ENCODE assay signal across 23 cellular contexts in the genomic region with DNA sequence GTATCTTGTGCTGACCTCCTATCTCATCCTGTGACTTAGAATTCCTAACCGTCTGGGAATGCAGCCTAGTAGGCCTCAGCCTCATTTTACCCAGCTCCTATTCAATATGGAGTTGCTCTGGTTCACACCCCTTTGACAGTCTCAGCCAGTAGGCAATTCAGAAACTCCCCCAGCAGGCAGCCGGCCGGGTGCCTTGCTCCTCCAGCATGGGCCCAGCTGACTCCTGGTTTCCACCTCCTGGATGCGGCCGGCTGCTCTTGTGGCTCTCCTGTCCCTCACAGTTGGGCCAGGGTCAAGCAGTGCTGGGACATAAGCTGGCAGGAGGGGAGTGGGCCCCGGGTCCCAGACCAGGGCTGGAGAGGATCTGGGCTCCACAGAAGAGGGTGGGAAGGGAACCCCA. TPM values are rescaled to one million over a fixed set of nuclear protein-coding genes. Genes with fewer than 3 reads are reported as not detected.
"Had no signal": no experiment of that assay in that cellular context is flagged by ENCODE, and none has a peak within 500 bp of the region (broad histone marks: within the 10 kb centered on the region; RNA-seq: fewer than 3 reads in every experiment).

No MANE protein-coding gene starts in this region.

- H3K27ac ChIP-seq: colonic mucosa, pancreas had no signal

- H3K36me3 ChIP-seq: colonic mucosa, pancreas, tibial nerve had no signal

- FAIRE-seq: frontal cortex, keratinocyte, pancreas, TTC549 had no signal

- H3K9me3 ChIP-seq: colonic mucosa, pancreas, tibial nerve had no signal

- ATAC-seq: activated T-cell treated with anti-CD3 and anti-CD28 coated beads, Interleukin-2, amount 50 U/mL, for 72 hours; pancreas had no signal

- H3K4me1 ChIP-seq: colonic mucosa, pancreas, tibial nerve had no signal

- H3K27me3 ChIP-seq: colonic mucosa, pancreas, tibial nerve had no signal

- H3K4me3 ChIP-seq: colonic mucosa, lung, pancreas, tibial nerve had no signal

- DNase-seq: activated CD4-positive, alpha-beta T cell treated with anti-CD3 and anti-CD28 coated beads, Interleukin-2, amount 10 ng/mL, durations not matched to agents 7 days and 5 days; activated CD4-positive, CD25-positive, alpha-beta regulatory T cell; activated CD8-positive, alpha-beta memory T cell treated with anti-CD3 and anti-CD28 coated beads, Interleukin-2, amount 50 U/mL, for 48 hours; activated gamma-delta T cell; activated T-cell treated with anti-CD3 and anti-CD28 coated beads, Interleukin-2, amount 50 U/mL, for 72 hours; amniotic stem cell; caudate nucleus; colonic mucosa; effector CD4-positive, alpha-beta T cell; midbrain; pancreas; stimulated activated CD4-positive, alpha-beta T cell treated with anti-CD3 and anti-CD28 coated beads, Interleukin-15, amount 100 ng/mL, for 24 hours; stimulated activated CD4-positive, alpha-beta T cell treated with anti-CD3 and anti-CD28 coated beads, Interleukin-4, amount 100 ng/mL, for 24 hours; stimulated activated naive CD4-positive, alpha-beta T cell; SW 1271 had no signal

RNA-seq across cellular contexts. Expression of a gene that starts 58.2 kb away (rescaled TPM):
- total RNA-seq: activated CD4-positive, alpha-beta T cell treated with anti-CD3 and anti-CD28 coated beads, Interleukin-2, amount 10 ng/mL, durations not matched to agents 7 days and 5 days; activated T-cell treated with anti-CD3 and anti-CD28 coated beads, Interleukin-2, amount 50 U/mL, for 72 hours; colonic mucosa; frontal cortex; lung; pancreas; renal cortical epithelial cell; subcutaneous adipose tissue; T-helper 2 cell treated with Interferon-gamma antibody and Interleukin-4, amounts not matched to agents 100 ng/mL and 5 ng/mL, for 36 hours; tibial nerve had no signal
- polyA plus RNA-seq: keratinocyte, lung had no signal
